In genomic region chr19:35673121-35673804, GRCh38 we compare ENCODE assay signal across 8 cellular contexts. TPM values are rescaled to one million over a fixed set of nuclear protein-coding genes. Genes with fewer than 3 reads are reported as not detected.
DNase-seq lines count a peak whose midpoint lies in the region; ATAC-seq and TF ChIP-seq lines count a peak whose summit lies in the region.

No MANE protein-coding gene starts in this region.

- DNase-seq in Caki2 (ENCODE audit: low read depth) (peak; percentile 87), M059J (ENCODE audit: low read depth) (peak; percentile 67), esophagus squamous epithelium (lab: John Stamatoyannopoulos, UW) (no peak), non-pigmented ciliary epithelial cell (ENCODE audit: low read depth) (peak; percentile 11), NCI-H2081 (lab: John Stamatoyannopoulos, UW) (no peak)
- peak; percentile 32 for DNase-seq in activated CD8-positive, alpha-beta memory T cell treated with anti-CD3 and anti-CD28 coated beads, Interleukin-2, amount 50 U/mL, for 4 hours

- intact Hi-C loops in esophagus squamous epithelium (cut with DNase I), result no loop called here

- no peak for TF ChIP-seq POLR2A in esophagus squamous epithelium (IDR thresholded peaks at IDR 0.05)

- peaks cover 5 to 8% (median 7%) of the 10 kb centered on the region in 3 donors for H3K4me1 ChIP-seq in esophagus squamous epithelium

- no peak overlapping the region for H3K27ac ChIP-seq in esophagus squamous epithelium

- WGBS in esophagus squamous epithelium, 2 donors, result 4 to 7% methylated on average over 16 to 21 of the region's 39 CpGs

- in situ Hi-C loops in Caki2 (cut with HindIII; ENCODE audit: low pct_unique_long_range_greater_than_20kb, low sequenced_read_pairs), result no loop called here

- no peak for ATAC-seq in HG03460 (IDR thresholded peaks at IDR 0.05; ENCODE audit: unreplicated experiment)
- ATAC-seq in HG02852 (IDR thresholded peaks at IDR 0.05; ENCODE audit: unreplicated experiment), result no peak

- TF ChIP-seq CTCF in esophagus squamous epithelium (IDR thresholded peaks at IDR 0.05), result no peak

- peak overlapping the region; percentile 14 to 62 (median 24) for H3K4me3 ChIP-seq in esophagus squamous epithelium

- no peaks in the 10 kb centered on the region for H3K36me3 ChIP-seq in esophagus squamous epithelium

- peaks cover 0 to 64% (median 4%) of the 10 kb centered on the region in 4 donors for H3K27me3 ChIP-seq in esophagus squamous epithelium

- no peaks in the 10 kb centered on the region for H3K9me3 ChIP-seq in esophagus squamous epithelium

RNA-seq across cellular contexts. Expression of gene UPK1A, which starts 6.9 kb away (rescaled TPM):
- not detected in 2 replicates for total RNA-seq in Caki2 (2014; rRNA removed; shearing (Covaris generic); ENCODE audit: low replicate concordance)
- total RNA-seq in M059J (2014; rRNA removed; shearing (Covaris generic)), result 0.47 TPM in 1 of 2 replicates, not detected in the other
- 10 to 100 TPM in 1 of 4 donors, 1 to 10 TPM in 2, not detected in 1; 4.6 to 18.7 (median 9.8) TPM for total RNA-seq in esophagus squamous epithelium

RNA-seq across cellular contexts. Expression of gene COX6B1, which starts 25.1 kb away (rescaled TPM):
- 438 and 558 TPM in 2 replicates for total RNA-seq in Caki2 (2014; rRNA removed; shearing (Covaris generic); ENCODE audit: low replicate concordance)
- 635 and 1,532 TPM in 2 replicates for total RNA-seq in M059J (2014; rRNA removed; shearing (Covaris generic))
- total RNA-seq in esophagus squamous epithelium, result 100 to 1,000 TPM; 582 to 942 (median 761) TPM

RNA-seq across cellular contexts. Expression of gene ZBTB32, which starts 31.1 kb away (rescaled TPM):
- total RNA-seq in Caki2 (2014; rRNA removed; shearing (Covaris generic); ENCODE audit: low replicate concordance), result not detected in 2 replicates
- not detected in 2 replicates for total RNA-seq in M059J (2014; rRNA removed; shearing (Covaris generic))
- under 1 TPM in 1 of 4 donors, not detected in 3; 0.38 TPM for total RNA-seq in esophagus squamous epithelium

RNA-seq across cellular contexts. Expression of gene ETV2, which starts 31.7 kb away (rescaled TPM):
- 0.64 TPM in 1 of 2 replicates, not detected in the other for total RNA-seq in Caki2 (2014; rRNA removed; shearing (Covaris generic); ENCODE audit: low replicate concordance)
- 0.54 TPM in 1 of 2 replicates, not detected in the other for total RNA-seq in M059J (2014; rRNA removed; shearing (Covaris generic))
- under 1 TPM in 2 of 4 donors, not detected in 2; 0.31 to 0.44 TPM for total RNA-seq in esophagus squamous epithelium

RNA-seq across cellular contexts. Expression of gene RBM42, which starts 44.4 kb away (rescaled TPM):
- total RNA-seq in Caki2 (2014; rRNA removed; shearing (Covaris generic); ENCODE audit: low replicate concordance), result 171 and 180 TPM in 2 replicates
- total RNA-seq in M059J (2014; rRNA removed; shearing (Covaris generic)), result 97.1 and 128 TPM in 2 replicates
- total RNA-seq in esophagus squamous epithelium, result 10 to 100 TPM; 52.1 to 59.1 (median 53.0) TPM

Comparison
In these comparisons a context has a peak if more than half of its experiments do, and no peak if none do; other contexts are left out.
1. DNase-seq: peak in Caki2 (single experiment), M059J (single experiment), activated CD8-positive, alpha-beta memory T cell treated with anti-CD3 and anti-CD28 coated beads, Interleukin-2, amount 50 U/mL, for 4 hours (single experiment) and non-pigmented ciliary epithelial cell (single experiment); none in esophagus squamous epithelium (single experiment) and NCI-H2081 (0 of 2).